ENCODE assay signal across 1 cellular context in the genomic region with DNA sequence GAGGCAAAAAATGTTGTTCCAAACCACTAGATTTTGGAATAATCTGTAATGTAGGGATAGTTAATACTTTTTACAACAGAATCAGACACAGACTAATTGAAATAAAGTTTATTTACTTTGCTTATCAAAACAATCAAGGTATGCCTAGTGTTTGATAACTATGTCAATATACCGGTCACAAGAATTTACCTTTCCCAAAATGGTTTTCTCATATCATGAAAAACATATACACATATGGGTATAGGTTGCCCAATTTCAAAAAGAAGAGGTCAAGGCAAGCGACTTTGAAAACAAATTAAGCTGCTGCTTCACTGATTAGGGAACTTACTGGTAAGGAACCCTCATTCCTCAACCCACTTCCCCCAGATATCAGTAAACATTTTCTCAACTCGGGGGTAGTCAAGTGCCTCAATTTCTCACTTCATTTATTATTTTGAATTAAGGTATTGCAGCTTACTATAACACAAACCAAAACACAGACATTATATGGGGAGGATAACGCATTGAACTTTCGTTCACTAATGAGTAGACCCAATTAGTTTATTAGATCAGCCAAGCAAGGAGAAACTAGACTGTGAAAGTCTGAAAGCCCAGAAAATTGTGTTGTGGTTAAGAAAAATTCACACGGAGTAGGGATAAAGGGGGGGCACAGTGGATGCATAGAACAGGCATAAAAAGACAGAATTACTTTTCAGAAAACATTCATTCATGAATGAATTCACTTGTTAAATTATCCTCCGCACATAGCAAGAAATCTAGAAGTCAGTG.
TF ChIP-seq lines count a peak whose summit lies in the region.

No MANE protein-coding gene starts in this region.

TF ChIP-seq in WTC11, 78 proteins besides CTCF, POLR2A, EP300 and RAD21 (continued from another document):
- no peak for TF ChIP-seq USF1 (CRISPR knock-in tag; IDR thresholded peaks at IDR 0.05)
- no peak for TF ChIP-seq STAT6 (CRISPR knock-in tag; conservative IDR thresholded peaks at IDR 0.05; ENCODE audit: low read depth)
- no peak for TF ChIP-seq ZNF416 (CRISPR knock-in tag; IDR thresholded peaks at IDR 0.05)
- TF ChIP-seq, protein P1, sequence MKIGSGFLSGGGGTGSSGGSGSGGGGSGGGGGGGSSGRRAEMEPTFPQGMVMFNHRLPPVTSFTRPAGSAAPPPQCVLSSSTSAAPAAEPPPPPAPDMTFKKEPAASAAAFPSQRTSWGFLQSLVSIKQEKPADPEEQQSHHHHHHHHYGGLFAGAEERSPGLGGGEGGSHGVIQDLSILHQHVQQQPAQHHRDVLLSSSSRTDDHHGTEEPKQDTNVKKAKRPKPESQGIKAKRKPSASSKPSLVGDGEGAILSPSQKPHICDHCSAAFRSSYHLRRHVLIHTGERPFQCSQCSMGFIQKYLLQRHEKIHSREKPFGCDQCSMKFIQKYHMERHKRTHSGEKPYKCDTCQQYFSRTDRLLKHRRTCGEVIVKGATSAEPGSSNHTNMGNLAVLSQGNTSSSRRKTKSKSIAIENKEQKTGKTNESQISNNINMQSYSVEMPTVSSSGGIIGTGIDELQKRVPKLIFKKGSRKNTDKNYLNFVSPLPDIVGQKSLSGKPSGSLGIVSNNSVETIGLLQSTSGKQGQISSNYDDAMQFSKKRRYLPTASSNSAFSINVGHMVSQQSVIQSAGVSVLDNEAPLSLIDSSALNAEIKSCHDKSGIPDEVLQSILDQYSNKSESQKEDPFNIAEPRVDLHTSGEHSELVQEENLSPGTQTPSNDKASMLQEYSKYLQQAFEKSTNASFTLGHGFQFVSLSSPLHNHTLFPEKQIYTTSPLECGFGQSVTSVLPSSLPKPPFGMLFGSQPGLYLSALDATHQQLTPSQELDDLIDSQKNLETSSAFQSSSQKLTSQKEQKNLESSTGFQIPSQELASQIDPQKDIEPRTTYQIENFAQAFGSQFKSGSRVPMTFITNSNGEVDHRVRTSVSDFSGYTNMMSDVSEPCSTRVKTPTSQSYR (CRISPR knock-in tag; IDR thresholded peaks at IDR 0.05), result no peak
- no peak for TF ChIP-seq GABPB1 (CRISPR knock-in tag; IDR thresholded peaks at IDR 0.05)
